1 cellular context compared by ENCODE assay signal in genomic region chr14:39367387-39367751, GRCh38.
TF ChIP-seq lines count a peak whose summit lies in the region.

No MANE protein-coding gene starts in this region.

TF ChIP-seq in H1, 55 proteins besides CTCF, POLR2A, EP300 and RAD21:
- TF ChIP-seq KDM4A (IDR thresholded peaks at IDR 0.05; ENCODE audit: low read depth, low read length, severe bottlenecking) (no peak), EZH2 (IDR thresholded peaks at IDR 0.05; ENCODE audit: low read depth, low read length, severe bottlenecking) (no peak), HDAC6 (IDR thresholded peaks at IDR 0.05; ENCODE audit: low read depth, low read length) (no peak), TEAD4 (IDR thresholded peaks at IDR 0.05; ENCODE audit: low read depth, low read length) (no peak), CBX5 (IDR thresholded peaks at IDR 0.05; ENCODE audit: low read depth, low read length) (no peak), ASH2L (IDR thresholded peaks at IDR 0.05; ENCODE audit: low read length) (no peak)
